Comparison of ENCODE assay signal across 26 cellular contexts in the genomic region with DNA sequence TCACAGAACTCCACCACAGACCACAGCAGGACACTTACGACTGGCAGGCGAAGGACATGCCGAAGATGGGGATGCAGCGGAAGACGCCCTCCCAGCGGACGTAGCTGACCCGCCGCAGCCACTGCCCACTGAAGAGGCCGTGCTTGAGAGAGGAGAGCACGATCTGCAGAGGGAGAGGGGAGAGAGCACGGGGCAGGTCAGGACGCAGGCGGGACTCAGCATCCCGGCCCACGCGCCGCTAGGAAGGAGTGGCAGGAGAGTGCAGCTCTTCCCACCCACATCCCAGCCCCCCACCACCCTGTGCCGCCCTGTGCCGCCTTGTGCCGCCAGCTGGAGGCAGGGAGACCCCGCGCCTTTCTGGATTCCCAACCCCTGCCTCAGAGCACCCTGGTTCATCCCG.
"Had no signal": no experiment of that assay in that cellular context is flagged by ENCODE, and none has a peak within 500 bp of the region (broad histone marks: within the 10 kb centered on the region; RNA-seq: fewer than 3 reads in every experiment).

No MANE protein-coding gene starts in this region.

- H3K4me3 ChIP-seq: colonic mucosa, hepatocyte, lower lobe of right lung, pancreas, smooth muscle cell, thyroid gland had no signal

- H3K27me3 Mint-ChIP-seq: dendritic cell treated with granulocyte-macrophage colony-stimulating factor and Interleukin-4, amounts not matched to agents 40 ng/mL and 50 ng/mL, for 4 days; stimulated activated naive CD8-positive, alpha-beta T cell treated with anti-CD3 and anti-CD28 coated beads, Interleukin-15, amount 100 ng/mL, for 72 hours had no signal

- H3K4me3 Mint-ChIP-seq: dendritic cell treated with granulocyte-macrophage colony-stimulating factor and Interleukin-4, amounts not matched to agents 40 ng/mL and 50 ng/mL, for 4 days; immature natural killer cell; natural killer cell; stimulated activated naive CD8-positive, alpha-beta T cell treated with anti-CD3 and anti-CD28 coated beads, Interleukin-15, amount 100 ng/mL, for 72 hours had no signal

- H3K27me3 ChIP-seq: colonic mucosa, hepatocyte, neutrophil, pancreas, thyroid gland had no signal

- H3K36me3 Mint-ChIP-seq: natural killer cell had no signal

- H3K4me1 ChIP-seq: pancreas had no signal

- H3K9me3 Mint-ChIP-seq: dendritic cell treated with granulocyte-macrophage colony-stimulating factor and Interleukin-4, amounts not matched to agents 40 ng/mL and 50 ng/mL, for 4 days; immature natural killer cell; natural killer cell; stimulated activated naive CD8-positive, alpha-beta T cell treated with anti-CD3 and anti-CD28 coated beads, Interleukin-15, amount 100 ng/mL, for 72 hours had no signal

- DNase-seq: central memory CD4-positive, alpha-beta T cell; colonic mucosa; effector CD8-positive, alpha-beta T cell; erythroblast; head of caudate nucleus; immature natural killer cell; islet precursor cell; kidney glomerular epithelial cell; left ventricle myocardium superior; lower lobe of right lung; natural killer cell; retina; stimulated activated CD4-positive, alpha-beta T cell treated with anti-CD3 and anti-CD28 coated beads, Interleukin-12 subunit alpha, Interleukin-12 subunit beta, amount 100 ng/mL, for 4 hours; stimulated activated CD4-positive, alpha-beta T cell treated with anti-CD3 and anti-CD28 coated beads, Interleukin-1b, Interleukin-23, amount 100 ng/mL, for 48 hours; stimulated activated CD4-positive, alpha-beta T cell treated with anti-CD3 and anti-CD28 coated beads, Interleukin-4, amount 100 ng/mL, for 1 hour; stimulated activated CD8-positive, alpha-beta memory T cell treated with anti-CD3 and anti-CD28 coated beads, Interleukin-4, amount 100 ng/mL, for 48 hours; stimulated activated naive CD4-positive, alpha-beta T cell; stimulated activated naive CD8-positive, alpha-beta T cell treated with anti-CD3 and anti-CD28 coated beads, Interleukin-15, amount 100 ng/mL, for 72 hours; thyroid gland; trophoblast cell had no signal

- H3K27ac Mint-ChIP-seq: dendritic cell treated with granulocyte-macrophage colony-stimulating factor and Interleukin-4, amounts not matched to agents 40 ng/mL and 50 ng/mL, for 4 days; immature natural killer cell; natural killer cell; stimulated activated naive CD8-positive, alpha-beta T cell treated with anti-CD3 and anti-CD28 coated beads, Interleukin-15, amount 100 ng/mL, for 72 hours had no signal

- ATAC-seq: left ventricle myocardium superior; lower lobe of right lung; natural killer cell; pancreas; sciatic nerve; stimulated activated naive CD8-positive, alpha-beta T cell treated with anti-CD3 and anti-CD28 coated beads, Interleukin-15, amount 100 ng/mL, for 72 hours had no signal

- H3K27ac ChIP-seq: colonic mucosa, hepatocyte, lower lobe of right lung, neutrophil, pancreas, thyroid gland had no signal

- H3K9me3 ChIP-seq: colonic mucosa, lower lobe of right lung, neutrophil, pancreas, thyroid gland had no signal
